ENCODE assay signal across 1 cellular context in the genomic region with DNA sequence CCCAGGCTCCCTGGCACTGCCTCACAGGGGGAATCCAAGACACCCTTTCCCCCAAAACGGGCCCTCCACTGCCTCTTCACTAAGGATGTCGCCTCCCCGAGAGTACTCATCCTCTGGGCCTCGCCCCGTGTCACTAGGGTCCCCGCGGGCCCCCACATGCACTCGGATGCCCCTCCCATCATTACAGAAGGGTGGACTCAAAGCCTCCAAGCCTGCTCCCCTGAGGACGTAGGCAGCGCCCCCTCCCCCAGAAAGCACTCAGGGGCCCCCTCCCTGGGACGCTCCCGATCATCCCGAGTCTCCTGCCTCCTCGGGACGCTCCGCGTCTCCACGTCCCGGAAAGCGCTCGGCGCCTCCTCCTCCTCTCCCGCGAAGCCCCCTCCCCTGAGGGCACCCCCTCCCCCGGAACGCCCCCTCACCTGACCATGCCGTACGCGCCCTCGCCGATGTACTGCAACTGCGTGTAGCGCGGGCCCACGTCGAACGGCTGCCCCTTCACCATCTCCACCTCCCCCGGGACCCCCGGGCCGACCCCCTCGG.
TF ChIP-seq lines count a peak whose summit lies in the region.

No MANE protein-coding gene starts in this region.

TF ChIP-seq in HEK293, 187 proteins besides CTCF, POLR2A, EP300 and RAD21 (continued from another document and continues in another):
- TF ChIP-seq KLF1 (tag by site-specific recombination; IDR thresholded peaks at IDR 0.05), result 0 out of 2 replicates have a peak, but pooled peaks have one; percentile 47
- TF ChIP-seq ZBTB7A (tag by site-specific recombination; IDR thresholded peaks at IDR 0.05; ENCODE audit: low read depth), result peak; percentile 59; the same call in 1 of the 2 replicates
- TF ChIP-seq ZBTB21 (tag by site-specific recombination; IDR thresholded peaks at IDR 0.05), result no peak
- no peak for TF ChIP-seq ZNF560 (tag by site-specific recombination; IDR thresholded peaks at IDR 0.05; ENCODE audit: borderline replicate concordance)
- TF ChIP-seq, protein P1, sequence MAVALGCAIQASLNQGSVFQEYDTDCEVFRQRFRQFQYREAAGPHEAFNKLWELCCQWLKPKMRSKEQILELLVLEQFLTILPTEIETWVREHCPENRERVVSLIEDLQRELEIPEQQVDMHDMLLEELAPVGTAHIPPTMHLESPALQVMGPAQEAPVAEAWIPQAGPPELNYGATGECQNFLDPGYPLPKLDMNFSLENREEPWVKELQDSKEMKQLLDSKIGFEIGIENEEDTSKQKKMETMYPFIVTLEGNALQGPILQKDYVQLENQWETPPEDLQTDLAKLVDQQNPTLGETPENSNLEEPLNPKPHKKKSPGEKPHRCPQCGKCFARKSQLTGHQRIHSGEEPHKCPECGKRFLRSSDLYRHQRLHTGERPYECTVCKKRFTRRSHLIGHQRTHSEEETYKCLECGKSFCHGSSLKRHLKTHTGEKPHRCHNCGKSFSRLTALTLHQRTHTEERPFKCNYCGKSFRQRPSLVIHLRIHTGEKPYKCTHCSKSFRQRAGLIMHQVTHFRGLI (tag by site-specific recombination; IDR thresholded peaks at IDR 0.05), result no peak
- TF ChIP-seq GLIS1 (tag by site-specific recombination; IDR thresholded peaks at IDR 0.05), result peak; percentile 73
- peak; percentile 82 for TF ChIP-seq ZXDB (tag by site-specific recombination; IDR thresholded peaks at IDR 0.05)
- TF ChIP-seq ZIC2 (tag by site-specific recombination; IDR thresholded peaks at IDR 0.05), result no peak
- TF ChIP-seq, protein P2, sequence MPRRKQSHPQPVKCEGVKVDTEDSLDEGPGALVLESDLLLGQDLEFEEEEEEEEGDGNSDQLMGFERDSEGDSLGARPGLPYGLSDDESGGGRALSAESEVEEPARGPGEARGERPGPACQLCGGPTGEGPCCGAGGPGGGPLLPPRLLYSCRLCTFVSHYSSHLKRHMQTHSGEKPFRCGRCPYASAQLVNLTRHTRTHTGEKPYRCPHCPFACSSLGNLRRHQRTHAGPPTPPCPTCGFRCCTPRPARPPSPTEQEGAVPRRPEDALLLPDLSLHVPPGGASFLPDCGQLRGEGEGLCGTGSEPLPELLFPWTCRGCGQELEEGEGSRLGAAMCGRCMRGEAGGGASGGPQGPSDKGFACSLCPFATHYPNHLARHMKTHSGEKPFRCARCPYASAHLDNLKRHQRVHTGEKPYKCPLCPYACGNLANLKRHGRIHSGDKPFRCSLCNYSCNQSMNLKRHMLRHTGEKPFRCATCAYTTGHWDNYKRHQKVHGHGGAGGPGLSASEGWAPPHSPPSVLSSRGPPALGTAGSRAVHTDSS (tag by site-specific recombination; IDR thresholded peaks at IDR 0.05), result no peak
- TF ChIP-seq, protein P3, sequence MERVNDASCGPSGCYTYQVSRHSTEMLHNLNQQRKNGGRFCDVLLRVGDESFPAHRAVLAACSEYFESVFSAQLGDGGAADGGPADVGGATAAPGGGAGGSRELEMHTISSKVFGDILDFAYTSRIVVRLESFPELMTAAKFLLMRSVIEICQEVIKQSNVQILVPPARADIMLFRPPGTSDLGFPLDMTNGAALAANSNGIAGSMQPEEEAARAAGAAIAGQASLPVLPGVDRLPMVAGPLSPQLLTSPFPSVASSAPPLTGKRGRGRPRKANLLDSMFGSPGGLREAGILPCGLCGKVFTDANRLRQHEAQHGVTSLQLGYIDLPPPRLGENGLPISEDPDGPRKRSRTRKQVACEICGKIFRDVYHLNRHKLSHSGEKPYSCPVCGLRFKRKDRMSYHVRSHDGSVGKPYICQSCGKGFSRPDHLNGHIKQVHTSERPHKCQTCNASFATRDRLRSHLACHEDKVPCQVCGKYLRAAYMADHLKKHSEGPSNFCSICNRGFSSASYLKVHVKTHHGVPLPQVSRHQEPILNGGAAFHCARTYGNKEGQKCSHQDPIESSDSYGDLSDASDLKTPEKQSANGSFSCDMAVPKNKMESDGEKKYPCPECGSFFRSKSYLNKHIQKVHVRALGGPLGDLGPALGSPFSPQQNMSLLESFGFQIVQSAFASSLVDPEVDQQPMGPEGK (tag by site-specific recombination; IDR thresholded peaks at IDR 0.05), result peak; percentile 93
- TF ChIP-seq ZFP37 (tag by site-specific recombination; IDR thresholded peaks at IDR 0.05), result no peak
- TF ChIP-seq ZNF394 (tag by site-specific recombination; IDR thresholded peaks at IDR 0.05; ENCODE audit: borderline replicate concordance), result no peak
- TF ChIP-seq ZNF354C (tag by site-specific recombination; IDR thresholded peaks at IDR 0.05; ENCODE audit: borderline replicate concordance, low read depth), result no peak
- no peak for TF ChIP-seq SALL2 (tag by site-specific recombination; IDR thresholded peaks at IDR 0.05; ENCODE audit: borderline replicate concordance)
- no peak for TF ChIP-seq YY2 (tag by site-specific recombination; IDR thresholded peaks at IDR 0.05)
- peak; percentile 66 for TF ChIP-seq ZNF335 (tag by site-specific recombination; conservative IDR thresholded peaks at IDR 0.05)
- TF ChIP-seq ZNF707 (tag by site-specific recombination; IDR thresholded peaks at IDR 0.05), result no peak
- 0 out of 2 replicates have a peak, but pooled peaks have one; percentile 36 for TF ChIP-seq ZNF610 (tag by site-specific recombination; IDR thresholded peaks at IDR 0.05; ENCODE audit: borderline replicate concordance)
- TF ChIP-seq, protein P4, sequence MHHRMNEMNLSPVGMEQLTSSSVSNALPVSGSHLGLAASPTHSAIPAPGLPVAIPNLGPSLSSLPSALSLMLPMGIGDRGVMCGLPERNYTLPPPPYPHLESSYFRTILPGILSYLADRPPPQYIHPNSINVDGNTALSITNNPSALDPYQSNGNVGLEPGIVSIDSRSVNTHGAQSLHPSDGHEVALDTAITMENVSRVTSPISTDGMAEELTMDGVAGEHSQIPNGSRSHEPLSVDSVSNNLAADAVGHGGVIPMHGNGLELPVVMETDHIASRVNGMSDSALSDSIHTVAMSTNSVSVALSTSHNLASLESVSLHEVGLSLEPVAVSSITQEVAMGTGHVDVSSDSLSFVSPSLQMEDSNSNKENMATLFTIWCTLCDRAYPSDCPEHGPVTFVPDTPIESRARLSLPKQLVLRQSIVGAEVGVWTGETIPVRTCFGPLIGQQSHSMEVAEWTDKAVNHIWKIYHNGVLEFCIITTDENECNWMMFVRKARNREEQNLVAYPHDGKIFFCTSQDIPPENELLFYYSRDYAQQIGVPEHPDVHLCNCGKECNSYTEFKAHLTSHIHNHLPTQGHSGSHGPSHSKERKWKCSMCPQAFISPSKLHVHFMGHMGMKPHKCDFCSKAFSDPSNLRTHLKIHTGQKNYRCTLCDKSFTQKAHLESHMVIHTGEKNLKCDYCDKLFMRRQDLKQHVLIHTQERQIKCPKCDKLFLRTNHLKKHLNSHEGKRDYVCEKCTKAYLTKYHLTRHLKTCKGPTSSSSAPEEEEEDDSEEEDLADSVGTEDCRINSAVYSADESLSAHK (tag by site-specific recombination; IDR thresholded peaks at IDR 0.05), result no peak
- no peak; the same call in 1 of the 2 replicates for TF ChIP-seq ZNF76 (tag by site-specific recombination; IDR thresholded peaks at IDR 0.05; ENCODE audit: borderline replicate concordance, low read depth)
- no peak for TF ChIP-seq ZNF114 (tag by site-specific recombination; IDR thresholded peaks at IDR 0.05)
- TF ChIP-seq ZNF140 (tag by site-specific recombination; IDR thresholded peaks at IDR 0.05), result no peak
- TF ChIP-seq ZNF423 (tag by site-specific recombination; IDR thresholded peaks at IDR 0.05), result no peak
- TF ChIP-seq, protein P5, sequence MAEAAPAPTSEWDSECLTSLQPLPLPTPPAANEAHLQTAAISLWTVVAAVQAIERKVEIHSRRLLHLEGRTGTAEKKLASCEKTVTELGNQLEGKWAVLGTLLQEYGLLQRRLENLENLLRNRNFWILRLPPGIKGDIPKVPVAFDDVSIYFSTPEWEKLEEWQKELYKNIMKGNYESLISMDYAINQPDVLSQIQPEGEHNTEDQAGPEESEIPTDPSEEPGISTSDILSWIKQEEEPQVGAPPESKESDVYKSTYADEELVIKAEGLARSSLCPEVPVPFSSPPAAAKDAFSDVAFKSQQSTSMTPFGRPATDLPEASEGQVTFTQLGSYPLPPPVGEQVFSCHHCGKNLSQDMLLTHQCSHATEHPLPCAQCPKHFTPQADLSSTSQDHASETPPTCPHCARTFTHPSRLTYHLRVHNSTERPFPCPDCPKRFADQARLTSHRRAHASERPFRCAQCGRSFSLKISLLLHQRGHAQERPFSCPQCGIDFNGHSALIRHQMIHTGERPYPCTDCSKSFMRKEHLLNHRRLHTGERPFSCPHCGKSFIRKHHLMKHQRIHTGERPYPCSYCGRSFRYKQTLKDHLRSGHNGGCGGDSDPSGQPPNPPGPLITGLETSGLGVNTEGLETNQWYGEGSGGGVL (tag by site-specific recombination; IDR thresholded peaks at IDR 0.05), result peak; percentile 43; the same call in 1 of the 2 replicates
- TF ChIP-seq, protein P6, sequence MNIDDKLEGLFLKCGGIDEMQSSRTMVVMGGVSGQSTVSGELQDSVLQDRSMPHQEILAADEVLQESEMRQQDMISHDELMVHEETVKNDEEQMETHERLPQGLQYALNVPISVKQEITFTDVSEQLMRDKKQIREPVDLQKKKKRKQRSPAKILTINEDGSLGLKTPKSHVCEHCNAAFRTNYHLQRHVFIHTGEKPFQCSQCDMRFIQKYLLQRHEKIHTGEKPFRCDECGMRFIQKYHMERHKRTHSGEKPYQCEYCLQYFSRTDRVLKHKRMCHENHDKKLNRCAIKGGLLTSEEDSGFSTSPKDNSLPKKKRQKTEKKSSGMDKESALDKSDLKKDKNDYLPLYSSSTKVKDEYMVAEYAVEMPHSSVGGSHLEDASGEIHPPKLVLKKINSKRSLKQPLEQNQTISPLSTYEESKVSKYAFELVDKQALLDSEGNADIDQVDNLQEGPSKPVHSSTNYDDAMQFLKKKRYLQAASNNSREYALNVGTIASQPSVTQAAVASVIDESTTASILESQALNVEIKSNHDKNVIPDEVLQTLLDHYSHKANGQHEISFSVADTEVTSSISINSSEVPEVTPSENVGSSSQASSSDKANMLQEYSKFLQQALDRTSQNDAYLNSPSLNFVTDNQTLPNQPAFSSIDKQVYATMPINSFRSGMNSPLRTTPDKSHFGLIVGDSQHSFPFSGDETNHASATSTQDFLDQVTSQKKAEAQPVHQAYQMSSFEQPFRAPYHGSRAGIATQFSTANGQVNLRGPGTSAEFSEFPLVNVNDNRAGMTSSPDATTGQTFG (tag by site-specific recombination; IDR thresholded peaks at IDR 0.05; ENCODE audit: borderline replicate concordance), result no peak
- TF ChIP-seq, protein P7, sequence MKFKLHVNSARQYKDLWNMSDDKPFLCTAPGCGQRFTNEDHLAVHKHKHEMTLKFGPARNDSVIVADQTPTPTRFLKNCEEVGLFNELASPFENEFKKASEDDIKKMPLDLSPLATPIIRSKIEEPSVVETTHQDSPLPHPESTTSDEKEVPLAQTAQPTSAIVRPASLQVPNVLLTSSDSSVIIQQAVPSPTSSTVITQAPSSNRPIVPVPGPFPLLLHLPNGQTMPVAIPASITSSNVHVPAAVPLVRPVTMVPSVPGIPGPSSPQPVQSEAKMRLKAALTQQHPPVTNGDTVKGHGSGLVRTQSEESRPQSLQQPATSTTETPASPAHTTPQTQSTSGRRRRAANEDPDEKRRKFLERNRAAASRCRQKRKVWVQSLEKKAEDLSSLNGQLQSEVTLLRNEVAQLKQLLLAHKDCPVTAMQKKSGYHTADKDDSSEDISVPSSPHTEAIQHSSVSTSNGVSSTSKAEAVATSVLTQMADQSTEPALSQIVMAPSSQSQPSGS (tag by site-specific recombination; IDR thresholded peaks at IDR 0.05; ENCODE audit: low read depth), result no peak
- TF ChIP-seq, protein P8, sequence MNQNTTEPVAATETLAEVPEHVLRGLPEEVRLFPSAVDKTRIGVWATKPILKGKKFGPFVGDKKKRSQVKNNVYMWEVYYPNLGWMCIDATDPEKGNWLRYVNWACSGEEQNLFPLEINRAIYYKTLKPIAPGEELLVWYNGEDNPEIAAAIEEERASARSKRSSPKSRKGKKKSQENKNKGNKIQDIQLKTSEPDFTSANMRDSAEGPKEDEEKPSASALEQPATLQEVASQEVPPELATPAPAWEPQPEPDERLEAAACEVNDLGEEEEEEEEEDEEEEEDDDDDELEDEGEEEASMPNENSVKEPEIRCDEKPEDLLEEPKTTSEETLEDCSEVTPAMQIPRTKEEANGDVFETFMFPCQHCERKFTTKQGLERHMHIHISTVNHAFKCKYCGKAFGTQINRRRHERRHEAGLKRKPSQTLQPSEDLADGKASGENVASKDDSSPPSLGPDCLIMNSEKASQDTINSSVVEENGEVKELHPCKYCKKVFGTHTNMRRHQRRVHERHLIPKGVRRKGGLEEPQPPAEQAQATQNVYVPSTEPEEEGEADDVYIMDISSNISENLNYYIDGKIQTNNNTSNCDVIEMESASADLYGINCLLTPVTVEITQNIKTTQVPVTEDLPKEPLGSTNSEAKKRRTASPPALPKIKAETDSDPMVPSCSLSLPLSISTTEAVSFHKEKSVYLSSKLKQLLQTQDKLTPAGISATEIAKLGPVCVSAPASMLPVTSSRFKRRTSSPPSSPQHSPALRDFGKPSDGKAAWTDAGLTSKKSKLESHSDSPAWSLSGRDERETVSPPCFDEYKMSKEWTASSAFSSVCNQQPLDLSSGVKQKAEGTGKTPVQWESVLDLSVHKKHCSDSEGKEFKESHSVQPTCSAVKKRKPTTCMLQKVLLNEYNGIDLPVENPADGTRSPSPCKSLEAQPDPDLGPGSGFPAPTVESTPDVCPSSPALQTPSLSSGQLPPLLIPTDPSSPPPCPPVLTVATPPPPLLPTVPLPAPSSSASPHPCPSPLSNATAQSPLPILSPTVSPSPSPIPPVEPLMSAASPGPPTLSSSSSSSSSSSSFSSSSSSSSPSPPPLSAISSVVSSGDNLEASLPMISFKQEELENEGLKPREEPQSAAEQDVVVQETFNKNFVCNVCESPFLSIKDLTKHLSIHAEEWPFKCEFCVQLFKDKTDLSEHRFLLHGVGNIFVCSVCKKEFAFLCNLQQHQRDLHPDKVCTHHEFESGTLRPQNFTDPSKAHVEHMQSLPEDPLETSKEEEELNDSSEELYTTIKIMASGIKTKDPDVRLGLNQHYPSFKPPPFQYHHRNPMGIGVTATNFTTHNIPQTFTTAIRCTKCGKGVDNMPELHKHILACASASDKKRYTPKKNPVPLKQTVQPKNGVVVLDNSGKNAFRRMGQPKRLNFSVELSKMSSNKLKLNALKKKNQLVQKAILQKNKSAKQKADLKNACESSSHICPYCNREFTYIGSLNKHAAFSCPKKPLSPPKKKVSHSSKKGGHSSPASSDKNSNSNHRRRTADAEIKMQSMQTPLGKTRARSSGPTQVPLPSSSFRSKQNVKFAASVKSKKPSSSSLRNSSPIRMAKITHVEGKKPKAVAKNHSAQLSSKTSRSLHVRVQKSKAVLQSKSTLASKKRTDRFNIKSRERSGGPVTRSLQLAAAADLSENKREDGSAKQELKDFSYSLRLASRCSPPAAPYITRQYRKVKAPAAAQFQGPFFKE (tag by site-specific recombination; IDR thresholded peaks at IDR 0.05; ENCODE audit: borderline replicate concordance), result no peak
- no peak for TF ChIP-seq ZNF654 (tag by site-specific recombination; IDR thresholded peaks at IDR 0.05; ENCODE audit: low read depth)
- TF ChIP-seq ZSCAN16 (tag by site-specific recombination; IDR thresholded peaks at IDR 0.05), result no peak
- no peak for TF ChIP-seq ZNF596 (tag by site-specific recombination; IDR thresholded peaks at IDR 0.05)
- TF ChIP-seq ZNF202 (tag by site-specific recombination; IDR thresholded peaks at IDR 0.05; ENCODE audit: borderline replicate concordance), result no peak
- no peak for TF ChIP-seq ZNF629 (tag by site-specific recombination; IDR thresholded peaks at IDR 0.05)
- TF ChIP-seq ZNF155 (tag by site-specific recombination; IDR thresholded peaks at IDR 0.05), result no peak
- no peak for TF ChIP-seq ZFP3 (tag by site-specific recombination; IDR thresholded peaks at IDR 0.05; ENCODE audit: low read depth)
- no peak for TF ChIP-seq ZNF510 (tag by site-specific recombination; IDR thresholded peaks at IDR 0.05; ENCODE audit: insufficient replicate concordance)
